8 cellular contexts compared by ENCODE assay signal in the genomic region with DNA sequence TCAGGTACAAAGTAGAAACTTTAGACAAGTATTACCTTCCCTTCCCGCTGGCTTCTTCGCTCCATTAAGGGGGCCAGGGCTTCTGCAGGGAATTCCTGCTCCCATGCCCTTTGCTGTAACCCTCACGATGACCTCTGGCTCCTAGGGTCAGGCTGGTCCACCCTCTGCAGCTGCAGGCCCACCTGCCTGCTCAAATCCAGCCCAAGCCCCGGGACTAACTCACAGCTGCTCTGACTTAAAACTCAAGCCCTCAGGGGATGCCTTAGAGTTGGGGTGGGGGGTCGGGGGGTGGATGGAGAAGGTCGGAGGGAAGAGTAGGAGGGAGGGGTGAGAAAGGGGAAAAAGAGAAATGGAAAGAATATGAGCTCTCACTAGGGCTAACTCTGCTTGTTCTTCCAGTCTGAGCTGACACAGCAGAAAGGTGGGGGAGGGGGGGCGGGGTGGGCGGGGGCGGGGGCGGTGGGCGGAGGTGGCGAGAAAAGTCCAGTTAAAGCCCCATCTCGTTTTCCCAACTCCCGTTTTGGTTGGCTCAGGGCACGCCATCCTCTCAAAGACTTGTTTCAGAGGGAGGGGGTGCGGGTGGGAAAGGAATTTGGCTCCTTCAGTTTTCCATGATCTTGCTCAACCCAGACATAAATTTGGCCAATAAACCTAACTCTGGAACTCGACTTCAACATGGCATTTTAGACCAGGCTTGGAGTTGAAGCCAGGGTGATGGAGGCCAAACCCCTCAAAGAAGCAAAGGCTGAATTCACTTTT. TPM values are rescaled to one million over a fixed set of nuclear protein-coding genes. Genes with fewer than 3 reads are reported as not detected.
DNase-seq lines count a peak whose midpoint lies in the region; ATAC-seq and TF ChIP-seq lines count a peak whose summit lies in the region.

No MANE protein-coding gene starts in this region.

- H3K27me3 Mint-ChIP-seq in WTC11 (ENCODE audit: low read depth): peaks cover 41% of the 10 kb centered on the region

- intact Hi-C loops in cardiac septum (cut with DNase I): no loop called here

- TF ChIP-seq CTCF in WTC11 (IDR thresholded peaks at IDR 0.05) (no peak), omental fat pad (IDR thresholded peaks at IDR 0.05) (no peak)

- DNase-seq in GM03348 (ENCODE audit: low spot score) (peak; percentile 84), WTC11 (ENCODE audit: low spot score) (no peak), cardiac septum (ENCODE audit: low spot score) (peak; percentile 29), renal cortical epithelial cell (ENCODE audit: low read depth) (peak; percentile 36), GDM1 (lab: John Stamatoyannopoulos, UW) (no peak), omental fat pad (ENCODE audit: low spot score) (no peak), occipital lobe (lab: John Stamatoyannopoulos, UW) (no peak)

- H3K27ac Mint-ChIP-seq in WTC11: no peak overlapping the region

- POLR2A ChIA-PET in WTC11 (lab: Charles Lee): no interaction called here

- no peak for ATAC-seq in WTC11
- no peak for ATAC-seq in omental fat pad (ENCODE audit: low FRiP score)
- ATAC-seq in GM21529 (IDR thresholded peaks at IDR 0.05; ENCODE audit: unreplicated experiment): no peak

- no peaks in the 10 kb centered on the region for H3K9me3 Mint-ChIP-seq in WTC11

- no peaks in the 10 kb centered on the region for H3K36me3 Mint-ChIP-seq in WTC11

- H3K4me3 Mint-ChIP-seq in WTC11: peak overlapping the region; percentile 61

- H3K4me1 Mint-ChIP-seq in WTC11: peaks cover 38% of the 10 kb centered on the region

- CTCF ChIA-PET in WTC11 (lab: Charles Lee): interaction anchor here (0.6 to 2.0 kb wide), 5 partner anchors 164 to 1066 kb away, joined by 3 to 8 read pairs (median 3); no protein-coding TSS in a partner anchor

TF ChIP-seq in WTC11, 78 proteins besides CTCF, POLR2A, EP300 and RAD21:
- TF ChIP-seq CREM (CRISPR knock-in tag; IDR thresholded peaks at IDR 0.05) (no peak), ETV6 (CRISPR knock-in tag; IDR thresholded peaks at IDR 0.05) (no peak), PRRX2 (CRISPR knock-in tag; IDR thresholded peaks at IDR 0.05) (no peak), CREB1 (CRISPR knock-in tag; IDR thresholded peaks at IDR 0.05) (no peak), ZNF232 (CRISPR knock-in tag; IDR thresholded peaks at IDR 0.05) (no peak), SP1 (CRISPR knock-in tag; conservative IDR thresholded peaks at IDR 0.05) (no peak), SMAD3 (CRISPR knock-in tag; IDR thresholded peaks at IDR 0.05; ENCODE audit: borderline replicate concordance) (no peak), ELF4 (CRISPR knock-in tag; IDR thresholded peaks at IDR 0.05; ENCODE audit: low read depth) (no peak)
- TF ChIP-seq, protein P1, sequence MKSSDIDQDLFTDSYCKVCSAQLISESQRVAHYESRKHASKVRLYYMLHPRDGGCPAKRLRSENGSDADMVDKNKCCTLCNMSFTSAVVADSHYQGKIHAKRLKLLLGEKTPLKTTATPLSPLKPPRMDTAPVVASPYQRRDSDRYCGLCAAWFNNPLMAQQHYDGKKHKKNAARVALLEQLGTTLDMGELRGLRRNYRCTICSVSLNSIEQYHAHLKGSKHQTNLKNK (CRISPR knock-in tag; IDR thresholded peaks at IDR 0.05): no peak
- TF ChIP-seq, protein P2, sequence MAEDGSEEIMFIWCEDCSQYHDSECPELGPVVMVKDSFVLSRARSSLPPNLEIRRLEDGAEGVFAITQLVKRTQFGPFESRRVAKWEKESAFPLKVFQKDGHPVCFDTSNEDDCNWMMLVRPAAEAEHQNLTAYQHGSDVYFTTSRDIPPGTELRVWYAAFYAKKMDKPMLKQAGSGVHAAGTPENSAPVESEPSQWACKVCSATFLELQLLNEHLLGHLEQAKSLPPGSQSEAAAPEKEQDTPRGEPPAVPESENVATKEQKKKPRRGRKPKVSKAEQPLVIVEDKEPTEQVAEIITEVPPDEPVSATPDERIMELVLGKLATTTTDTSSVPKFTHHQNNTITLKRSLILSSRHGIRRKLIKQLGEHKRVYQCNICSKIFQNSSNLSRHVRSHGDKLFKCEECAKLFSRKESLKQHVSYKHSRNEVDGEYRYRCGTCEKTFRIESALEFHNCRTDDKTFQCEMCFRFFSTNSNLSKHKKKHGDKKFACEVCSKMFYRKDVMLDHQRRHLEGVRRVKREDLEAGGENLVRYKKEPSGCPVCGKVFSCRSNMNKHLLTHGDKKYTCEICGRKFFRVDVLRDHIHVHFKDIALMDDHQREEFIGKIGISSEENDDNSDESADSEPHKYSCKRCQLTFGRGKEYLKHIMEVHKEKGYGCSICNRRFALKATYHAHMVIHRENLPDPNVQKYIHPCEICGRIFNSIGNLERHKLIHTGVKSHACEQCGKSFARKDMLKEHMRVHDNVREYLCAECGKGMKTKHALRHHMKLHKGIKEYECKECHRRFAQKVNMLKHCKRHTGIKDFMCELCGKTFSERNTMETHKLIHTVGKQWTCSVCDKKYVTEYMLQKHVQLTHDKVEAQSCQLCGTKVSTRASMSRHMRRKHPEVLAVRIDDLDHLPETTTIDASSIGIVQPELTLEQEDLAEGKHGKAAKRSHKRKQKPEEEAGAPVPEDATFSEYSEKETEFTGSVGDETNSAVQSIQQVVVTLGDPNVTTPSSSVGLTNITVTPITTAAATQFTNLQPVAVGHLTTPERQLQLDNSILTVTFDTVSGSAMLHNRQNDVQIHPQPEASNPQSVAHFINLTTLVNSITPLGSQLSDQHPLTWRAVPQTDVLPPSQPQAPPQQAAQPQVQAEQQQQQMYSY (CRISPR knock-in tag; IDR thresholded peaks at IDR 0.05): no peak

RNA-seq across cellular contexts. Expression of a gene that starts 4.7 kb away (rescaled TPM):
- total RNA-seq in WTC11 (2021): 5.3 to 12.5 TPM (median 6.4 TPM) in 3 replicates
- total RNA-seq in cardiac septum: 191 TPM
- 8.9 and 229 TPM in 2 replicates for total RNA-seq in renal cortical epithelial cell
- total RNA-seq in omental fat pad: 1,000 to 10,000 TPM in 1 of 4 donors, 100 to 1,000 TPM in 3; 284 to 2,528 (median 672) TPM
- 17.2 TPM for total RNA-seq in occipital lobe

RNA-seq across cellular contexts. Expression of a gene that starts 57.4 kb away (rescaled TPM):
- 514 to 873 TPM (median 854 TPM) in 3 replicates for total RNA-seq in WTC11 (2021)
- 785 TPM for total RNA-seq in cardiac septum
- 42.6 and 151 TPM in 2 replicates for total RNA-seq in renal cortical epithelial cell
- 100 to 1,000 TPM; 126 to 243 (median 153) TPM for total RNA-seq in omental fat pad
- total RNA-seq in occipital lobe: 213 TPM

Comparison
In these comparisons a context has a peak if more than half of its experiments do, and no peak if none do; other contexts are left out.
1. DNase-seq: peak in GM03348 (single experiment), cardiac septum (single experiment) and renal cortical epithelial cell (single experiment); none in WTC11 (single experiment), GDM1 (single experiment), omental fat pad (single experiment) and occipital lobe (single experiment).